In the genomic region with DNA sequence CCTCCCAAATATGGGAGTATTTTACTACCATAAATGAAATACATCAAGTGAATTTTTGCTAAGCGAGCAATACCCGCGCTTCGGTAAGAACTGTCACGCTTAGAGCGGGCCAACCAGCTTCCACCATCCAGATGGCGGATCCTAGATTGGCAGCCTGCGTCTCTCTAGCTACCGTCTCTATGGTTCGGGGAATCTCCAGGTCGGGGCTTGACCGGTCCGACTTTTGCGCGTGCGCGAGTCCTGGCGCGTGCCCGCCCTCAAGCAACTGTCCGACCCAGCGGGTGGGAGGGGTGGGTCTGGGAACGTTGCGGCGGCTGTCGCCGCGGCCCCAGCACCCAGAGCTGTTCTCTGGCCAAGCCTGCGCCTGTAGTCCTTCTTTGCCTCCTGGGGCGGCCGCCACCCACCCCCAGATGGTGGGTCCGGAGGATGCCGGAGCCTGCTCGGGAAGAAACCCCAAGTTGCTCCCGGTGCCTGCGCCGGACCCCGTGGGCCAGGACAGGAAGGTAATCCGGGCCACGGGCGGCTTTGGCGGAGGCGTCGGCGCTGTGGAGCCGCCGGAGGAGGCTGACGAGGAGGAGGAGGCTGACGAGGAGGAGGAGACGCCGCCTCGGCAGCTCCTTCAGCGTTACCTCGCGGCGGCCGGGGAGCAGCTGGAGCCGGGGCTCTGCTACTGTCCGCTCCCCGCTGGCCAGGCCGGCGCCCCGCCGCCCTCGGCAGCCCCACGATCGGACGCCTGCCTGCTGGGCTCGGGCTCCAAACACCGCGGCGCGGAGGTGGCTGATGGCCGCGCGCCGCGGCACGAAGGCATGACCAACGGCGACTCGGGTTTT, we compare ENCODE assay signal across 1 cellular context.
TF ChIP-seq lines count a peak whose summit lies in the region.

A gene (plus strand): TSS at position 338 of the 830 bp plus-strand sequence. CDS start 73 bp downstream, at position 411.

TF ChIP-seq in HepG2, 621 proteins besides CTCF, POLR2A, EP300 and RAD21 (continued from another document and continues in another):
- TF ChIP-seq, protein P1, sequence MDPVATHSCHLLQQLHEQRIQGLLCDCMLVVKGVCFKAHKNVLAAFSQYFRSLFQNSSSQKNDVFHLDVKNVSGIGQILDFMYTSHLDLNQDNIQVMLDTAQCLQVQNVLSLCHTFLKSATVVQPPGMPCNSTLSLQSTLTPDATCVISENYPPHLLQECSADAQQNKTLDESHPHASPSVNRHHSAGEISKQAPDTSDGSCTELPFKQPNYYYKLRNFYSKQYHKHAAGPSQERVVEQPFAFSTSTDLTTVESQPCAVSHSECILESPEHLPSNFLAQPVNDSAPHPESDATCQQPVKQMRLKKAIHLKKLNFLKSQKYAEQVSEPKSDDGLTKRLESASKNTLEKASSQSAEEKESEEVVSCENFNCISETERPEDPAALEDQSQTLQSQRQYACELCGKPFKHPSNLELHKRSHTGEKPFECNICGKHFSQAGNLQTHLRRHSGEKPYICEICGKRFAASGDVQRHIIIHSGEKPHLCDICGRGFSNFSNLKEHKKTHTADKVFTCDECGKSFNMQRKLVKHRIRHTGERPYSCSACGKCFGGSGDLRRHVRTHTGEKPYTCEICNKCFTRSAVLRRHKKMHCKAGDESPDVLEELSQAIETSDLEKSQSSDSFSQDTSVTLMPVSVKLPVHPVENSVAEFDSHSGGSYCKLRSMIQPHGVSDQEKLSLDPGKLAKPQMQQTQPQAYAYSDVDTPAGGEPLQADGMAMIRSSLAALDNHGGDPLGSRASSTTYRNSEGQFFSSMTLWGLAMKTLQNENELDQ (CRISPR knock-in tag; IDR thresholded peaks at IDR 0.05; ENCODE audit: borderline replicate concordance), result no peak
- TF ChIP-seq, protein P2, sequence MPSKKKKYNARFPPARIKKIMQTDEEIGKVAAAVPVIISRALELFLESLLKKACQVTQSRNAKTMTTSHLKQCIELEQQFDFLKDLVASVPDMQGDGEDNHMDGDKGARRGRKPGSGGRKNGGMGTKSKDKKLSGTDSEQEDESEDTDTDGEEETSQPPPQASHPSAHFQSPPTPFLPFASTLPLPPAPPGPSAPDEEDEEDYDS (CRISPR knock-in tag; IDR thresholded peaks at IDR 0.05), result peak; percentile 66; the same call in 1 of the 2 replicates
- TF ChIP-seq, protein P3, sequence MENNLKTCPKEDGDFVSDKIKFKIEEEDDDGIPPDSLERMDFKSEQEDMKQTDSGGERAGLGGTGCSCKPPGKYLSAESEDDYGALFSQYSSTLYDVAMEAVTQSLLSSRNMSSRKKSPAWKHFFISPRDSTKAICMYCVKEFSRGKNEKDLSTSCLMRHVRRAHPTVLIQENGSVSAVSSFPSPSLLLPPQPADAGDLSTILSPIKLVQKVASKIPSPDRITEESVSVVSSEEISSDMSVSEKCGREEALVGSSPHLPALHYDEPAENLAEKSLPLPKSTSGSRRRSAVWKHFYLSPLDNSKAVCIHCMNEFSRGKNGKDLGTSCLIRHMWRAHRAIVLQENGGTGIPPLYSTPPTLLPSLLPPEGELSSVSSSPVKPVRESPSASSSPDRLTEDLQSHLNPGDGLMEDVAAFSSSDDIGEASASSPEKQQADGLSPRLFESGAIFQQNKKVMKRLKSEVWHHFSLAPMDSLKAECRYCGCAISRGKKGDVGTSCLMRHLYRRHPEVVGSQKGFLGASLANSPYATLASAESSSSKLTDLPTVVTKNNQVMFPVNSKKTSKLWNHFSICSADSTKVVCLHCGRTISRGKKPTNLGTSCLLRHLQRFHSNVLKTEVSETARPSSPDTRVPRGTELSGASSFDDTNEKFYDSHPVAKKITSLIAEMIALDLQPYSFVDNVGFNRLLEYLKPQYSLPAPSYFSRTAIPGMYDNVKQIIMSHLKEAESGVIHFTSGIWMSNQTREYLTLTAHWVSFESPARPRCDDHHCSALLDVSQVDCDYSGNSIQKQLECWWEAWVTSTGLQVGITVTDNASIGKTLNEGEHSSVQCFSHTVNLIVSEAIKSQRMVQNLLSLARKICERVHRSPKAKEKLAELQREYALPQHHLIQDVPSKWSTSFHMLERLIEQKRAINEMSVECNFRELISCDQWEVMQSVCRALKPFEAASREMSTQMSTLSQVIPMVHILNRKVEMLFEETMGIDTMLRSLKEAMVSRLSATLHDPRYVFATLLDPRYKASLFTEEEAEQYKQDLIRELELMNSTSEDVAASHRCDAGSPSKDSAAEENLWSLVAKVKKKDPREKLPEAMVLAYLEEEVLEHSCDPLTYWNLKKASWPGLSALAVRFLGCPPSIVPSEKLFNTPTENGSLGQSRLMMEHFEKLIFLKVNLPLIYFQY (CRISPR knock-in tag; IDR thresholded peaks at IDR 0.05; ENCODE audit: borderline replicate concordance), result peak; percentile 72; the same call in 1 of the 2 replicates
- TF ChIP-seq, protein P4, sequence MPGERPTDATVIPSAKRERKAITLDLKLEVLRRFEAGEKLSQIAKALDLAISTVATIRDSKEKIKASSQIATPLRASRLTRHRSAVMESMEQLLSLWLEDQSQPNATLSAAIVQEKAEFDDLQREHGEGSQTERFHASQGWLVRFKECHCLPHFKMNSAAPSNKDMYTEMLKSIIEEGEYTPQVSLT (CRISPR knock-in tag; IDR thresholded peaks at IDR 0.05; ENCODE audit: borderline replicate concordance, low read depth), result no peak; the same call in 1 of the 2 replicates
- peak; percentile 74; the same call in 1 of the 2 replicates for TF ChIP-seq DMAP1 (CRISPR knock-in tag; IDR thresholded peaks at IDR 0.05)
- TF ChIP-seq PAF1 (CRISPR knock-in tag; IDR thresholded peaks at IDR 0.05), result no peak
- TF ChIP-seq ZFP1 (CRISPR knock-in tag; IDR thresholded peaks at IDR 0.05), result peak; percentile 38; the same call in 1 of the 2 replicates
- TF ChIP-seq ZNF619 (CRISPR knock-in tag; IDR thresholded peaks at IDR 0.05), result no peak
- no peak for TF ChIP-seq TOPORS (CRISPR knock-in tag; IDR thresholded peaks at IDR 0.05)
- TF ChIP-seq HNF4G (IDR thresholded peaks at IDR 0.05; ENCODE audit: borderline replicate concordance, low read depth, low read length), result no peak
- no peak; the same call in 1 of the 2 replicates for TF ChIP-seq HNF4G (CRISPR knock-in tag; IDR thresholded peaks at IDR 0.05; ENCODE audit: borderline replicate concordance, low read depth)
- TF ChIP-seq, protein P5, sequence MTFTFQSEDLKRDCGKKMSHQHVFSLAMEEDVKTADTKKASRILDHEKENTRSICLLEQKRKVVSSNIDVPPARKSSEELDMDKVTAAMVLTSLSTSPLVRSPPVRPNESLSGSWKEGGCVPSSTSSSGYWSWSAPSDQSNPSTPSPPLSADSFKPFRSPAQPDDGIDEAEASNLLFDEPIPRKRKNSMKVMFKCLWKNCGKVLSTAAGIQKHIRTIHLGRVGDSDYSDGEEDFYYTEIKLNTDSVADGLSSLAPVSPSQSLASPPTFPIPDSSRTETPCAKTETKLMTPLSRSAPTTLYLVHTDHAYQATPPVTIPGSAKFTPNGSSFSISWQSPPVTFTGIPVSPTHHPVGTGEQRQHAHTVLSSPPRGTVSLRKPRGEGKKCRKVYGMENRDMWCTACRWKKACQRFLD (CRISPR knock-in tag; IDR thresholded peaks at IDR 0.05; ENCODE audit: borderline replicate concordance), result no peak; the same call in 1 of the 2 replicates
- TF ChIP-seq ZNF790 (CRISPR knock-in tag; IDR thresholded peaks at IDR 0.05; ENCODE audit: borderline replicate concordance), result peak; percentile 81; the same call in 1 of the 2 replicates
- no peak for TF ChIP-seq ZNF720 (CRISPR knock-in tag; IDR thresholded peaks at IDR 0.05)
- TF ChIP-seq BHLHE40 (IDR thresholded peaks at IDR 0.05; ENCODE audit: low read length), result no peak
- TF ChIP-seq, protein P6, sequence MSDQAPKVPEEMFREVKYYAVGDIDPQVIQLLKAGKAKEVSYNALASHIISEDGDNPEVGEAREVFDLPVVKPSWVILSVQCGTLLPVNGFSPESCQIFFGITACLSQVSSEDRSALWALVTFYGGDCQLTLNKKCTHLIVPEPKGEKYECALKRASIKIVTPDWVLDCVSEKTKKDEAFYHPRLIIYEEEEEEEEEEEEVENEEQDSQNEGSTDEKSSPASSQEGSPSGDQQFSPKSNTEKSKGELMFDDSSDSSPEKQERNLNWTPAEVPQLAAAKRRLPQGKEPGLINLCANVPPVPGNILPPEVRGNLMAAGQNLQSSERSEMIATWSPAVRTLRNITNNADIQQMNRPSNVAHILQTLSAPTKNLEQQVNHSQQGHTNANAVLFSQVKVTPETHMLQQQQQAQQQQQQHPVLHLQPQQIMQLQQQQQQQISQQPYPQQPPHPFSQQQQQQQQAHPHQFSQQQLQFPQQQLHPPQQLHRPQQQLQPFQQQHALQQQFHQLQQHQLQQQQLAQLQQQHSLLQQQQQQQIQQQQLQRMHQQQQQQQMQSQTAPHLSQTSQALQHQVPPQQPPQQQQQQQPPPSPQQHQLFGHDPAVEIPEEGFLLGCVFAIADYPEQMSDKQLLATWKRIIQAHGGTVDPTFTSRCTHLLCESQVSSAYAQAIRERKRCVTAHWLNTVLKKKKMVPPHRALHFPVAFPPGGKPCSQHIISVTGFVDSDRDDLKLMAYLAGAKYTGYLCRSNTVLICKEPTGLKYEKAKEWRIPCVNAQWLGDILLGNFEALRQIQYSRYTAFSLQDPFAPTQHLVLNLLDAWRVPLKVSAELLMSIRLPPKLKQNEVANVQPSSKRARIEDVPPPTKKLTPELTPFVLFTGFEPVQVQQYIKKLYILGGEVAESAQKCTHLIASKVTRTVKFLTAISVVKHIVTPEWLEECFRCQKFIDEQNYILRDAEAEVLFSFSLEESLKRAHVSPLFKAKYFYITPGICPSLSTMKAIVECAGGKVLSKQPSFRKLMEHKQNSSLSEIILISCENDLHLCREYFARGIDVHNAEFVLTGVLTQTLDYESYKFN (CRISPR knock-in tag; conservative IDR thresholded peaks at IDR 0.05), result 0 out of 2 replicates have a peak, but pooled peaks have one; percentile 17
- no peak for TF ChIP-seq SOX6 (IDR thresholded peaks at IDR 0.05)
- peak; percentile 63 for TF ChIP-seq SOX6 (CRISPR knock-in tag; IDR thresholded peaks at IDR 0.05)
- TF ChIP-seq, protein P7, sequence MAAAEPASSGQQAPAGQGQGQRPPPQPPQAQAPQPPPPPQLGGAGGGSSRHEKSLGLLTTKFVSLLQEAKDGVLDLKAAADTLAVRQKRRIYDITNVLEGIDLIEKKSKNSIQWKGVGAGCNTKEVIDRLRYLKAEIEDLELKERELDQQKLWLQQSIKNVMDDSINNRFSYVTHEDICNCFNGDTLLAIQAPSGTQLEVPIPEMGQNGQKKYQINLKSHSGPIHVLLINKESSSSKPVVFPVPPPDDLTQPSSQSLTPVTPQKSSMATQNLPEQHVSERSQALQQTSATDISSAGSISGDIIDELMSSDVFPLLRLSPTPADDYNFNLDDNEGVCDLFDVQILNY (CRISPR knock-in tag; conservative IDR thresholded peaks at IDR 0.05), result no peak
- TF ChIP-seq SNAI1 (CRISPR knock-in tag; IDR thresholded peaks at IDR 0.05; ENCODE audit: borderline replicate concordance), result 0 out of 2 replicates have a peak, but pooled peaks have one; percentile 87
- no peak; the same call in 1 of the 2 replicates for TF ChIP-seq FOXC1 (CRISPR knock-in tag; IDR thresholded peaks at IDR 0.05; ENCODE audit: borderline replicate concordance)
- no peak for TF ChIP-seq ZNF879 (CRISPR knock-in tag; IDR thresholded peaks at IDR 0.05)
- peak; percentile 74; the same call in 1 of the 2 replicates for TF ChIP-seq ZNF317 (CRISPR knock-in tag; IDR thresholded peaks at IDR 0.05)
- no peak for TF ChIP-seq CENPT (CRISPR knock-in tag; IDR thresholded peaks at IDR 0.05; ENCODE audit: low read depth)
- peak; percentile 54 for TF ChIP-seq ZEB1 (IDR thresholded peaks at IDR 0.05; ENCODE audit: insufficient replicate concordance, low read depth)
- no peak for TF ChIP-seq FOXM1 (CRISPR knock-in tag; IDR thresholded peaks at IDR 0.05)
- no peak for TF ChIP-seq ZNF431 (CRISPR knock-in tag; IDR thresholded peaks at IDR 0.05; ENCODE audit: borderline replicate concordance, low read depth)
- TF ChIP-seq ZNF234 (CRISPR knock-in tag; conservative IDR thresholded peaks at IDR 0.05), result no peak
- TF ChIP-seq, protein P8, sequence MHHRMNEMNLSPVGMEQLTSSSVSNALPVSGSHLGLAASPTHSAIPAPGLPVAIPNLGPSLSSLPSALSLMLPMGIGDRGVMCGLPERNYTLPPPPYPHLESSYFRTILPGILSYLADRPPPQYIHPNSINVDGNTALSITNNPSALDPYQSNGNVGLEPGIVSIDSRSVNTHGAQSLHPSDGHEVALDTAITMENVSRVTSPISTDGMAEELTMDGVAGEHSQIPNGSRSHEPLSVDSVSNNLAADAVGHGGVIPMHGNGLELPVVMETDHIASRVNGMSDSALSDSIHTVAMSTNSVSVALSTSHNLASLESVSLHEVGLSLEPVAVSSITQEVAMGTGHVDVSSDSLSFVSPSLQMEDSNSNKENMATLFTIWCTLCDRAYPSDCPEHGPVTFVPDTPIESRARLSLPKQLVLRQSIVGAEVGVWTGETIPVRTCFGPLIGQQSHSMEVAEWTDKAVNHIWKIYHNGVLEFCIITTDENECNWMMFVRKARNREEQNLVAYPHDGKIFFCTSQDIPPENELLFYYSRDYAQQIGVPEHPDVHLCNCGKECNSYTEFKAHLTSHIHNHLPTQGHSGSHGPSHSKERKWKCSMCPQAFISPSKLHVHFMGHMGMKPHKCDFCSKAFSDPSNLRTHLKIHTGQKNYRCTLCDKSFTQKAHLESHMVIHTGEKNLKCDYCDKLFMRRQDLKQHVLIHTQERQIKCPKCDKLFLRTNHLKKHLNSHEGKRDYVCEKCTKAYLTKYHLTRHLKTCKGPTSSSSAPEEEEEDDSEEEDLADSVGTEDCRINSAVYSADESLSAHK (CRISPR knock-in tag; IDR thresholded peaks at IDR 0.05; ENCODE audit: borderline replicate concordance), result no peak
- TF ChIP-seq ZNF546 (CRISPR knock-in tag; conservative IDR thresholded peaks at IDR 0.05), result no peak
- TF ChIP-seq, protein P9, sequence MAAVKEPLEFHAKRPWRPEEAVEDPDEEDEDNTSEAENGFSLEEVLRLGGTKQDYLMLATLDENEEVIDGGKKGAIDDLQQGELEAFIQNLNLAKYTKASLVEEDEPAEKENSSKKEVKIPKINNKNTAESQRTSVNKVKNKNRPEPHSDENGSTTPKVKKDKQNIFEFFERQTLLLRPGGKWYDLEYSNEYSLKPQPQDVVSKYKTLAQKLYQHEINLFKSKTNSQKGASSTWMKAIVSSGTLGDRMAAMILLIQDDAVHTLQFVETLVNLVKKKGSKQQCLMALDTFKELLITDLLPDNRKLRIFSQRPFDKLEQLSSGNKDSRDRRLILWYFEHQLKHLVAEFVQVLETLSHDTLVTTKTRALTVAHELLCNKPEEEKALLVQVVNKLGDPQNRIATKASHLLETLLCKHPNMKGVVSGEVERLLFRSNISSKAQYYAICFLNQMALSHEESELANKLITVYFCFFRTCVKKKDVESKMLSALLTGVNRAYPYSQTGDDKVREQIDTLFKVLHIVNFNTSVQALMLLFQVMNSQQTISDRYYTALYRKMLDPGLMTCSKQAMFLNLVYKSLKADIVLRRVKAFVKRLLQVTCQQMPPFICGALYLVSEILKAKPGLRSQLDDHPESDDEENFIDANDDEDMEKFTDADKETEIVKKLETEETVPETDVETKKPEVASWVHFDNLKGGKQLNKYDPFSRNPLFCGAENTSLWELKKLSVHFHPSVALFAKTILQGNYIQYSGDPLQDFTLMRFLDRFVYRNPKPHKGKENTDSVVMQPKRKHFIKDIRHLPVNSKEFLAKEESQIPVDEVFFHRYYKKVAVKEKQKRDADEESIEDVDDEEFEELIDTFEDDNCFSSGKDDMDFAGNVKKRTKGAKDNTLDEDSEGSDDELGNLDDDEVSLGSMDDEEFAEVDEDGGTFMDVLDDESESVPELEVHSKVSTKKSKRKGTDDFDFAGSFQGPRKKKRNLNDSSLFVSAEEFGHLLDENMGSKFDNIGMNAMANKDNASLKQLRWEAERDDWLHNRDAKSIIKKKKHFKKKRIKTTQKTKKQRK (IDR thresholded peaks at IDR 0.05; ENCODE audit: low read length), result no peak
- TF ChIP-seq AGO1 (IDR thresholded peaks at IDR 0.05; ENCODE audit: low read depth, low read length, poor library complexity, severe bottlenecking), result no peak
